Comparison of ENCODE assay signal across 10 cellular contexts in the genomic region with DNA sequence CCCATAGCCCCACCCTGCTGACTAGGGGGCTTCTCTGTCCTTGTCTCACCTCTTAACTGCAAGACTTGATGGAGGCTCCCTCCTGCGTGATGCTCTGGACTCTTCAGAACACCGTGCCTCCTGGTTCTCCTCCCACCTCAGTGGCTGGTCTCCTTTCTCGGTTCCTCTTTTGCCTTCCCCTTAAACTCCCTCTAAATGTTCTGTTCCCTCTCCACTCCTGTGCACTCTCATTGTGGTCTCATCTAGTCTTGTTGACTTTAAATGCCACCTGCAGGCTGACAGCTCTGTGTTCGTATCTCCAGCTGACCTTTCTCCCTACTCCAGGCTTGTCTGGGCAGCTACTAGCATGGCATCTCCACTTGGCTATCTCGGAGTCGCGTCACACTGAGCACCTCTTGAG. TPM values are rescaled to one million over a fixed set of nuclear protein-coding genes. Genes with fewer than 3 reads are reported as not detected.
A peak's percentile ranks its signal among the peaks of the same experiment; 100 is the strongest.
DNase-seq lines count a peak whose midpoint lies in the region; ATAC-seq and TF ChIP-seq lines count a peak whose summit lies in the region.
"Had no signal": no experiment of that assay in that cellular context is flagged by ENCODE, and none has a peak within 500 bp of the region (broad histone marks: within the 10 kb centered on the region; RNA-seq: fewer than 3 reads in every experiment).

No MANE protein-coding gene starts in this region.

- no peak overlapping the region for H3K27ac ChIP-seq in smooth muscle cell (ENCODE audit: low read depth)

- H3K4me1 ChIP-seq in smooth muscle cell (ENCODE audit: low read depth), result no peaks in the 10 kb centered on the region

- CTCF ChIA-PET in activated B cell treated with CpG ODN at 0.5 μM for 24 hours (lab: Charles Lee), result interaction anchor here (0.6 to 3.7 kb wide), 8 partner anchors 21 to 322 kb away, joined by 3 to 23 read pairs (median 7); no protein-coding TSS in a partner anchor

- H3K36me3 ChIP-seq in GM06990 (ENCODE audit: control insufficient read depth, insufficient read depth, low read length), result peaks cover 30% of the 10 kb centered on the region
- H3K36me3 ChIP-seq in smooth muscle cell (ENCODE audit: low read depth), result peaks cover 54% of the 10 kb centered on the region

- no peaks in the 10 kb centered on the region for H3K9me3 Mint-ChIP-seq in activated B cell treated with CpG ODN at 0.5 μM for 24 hours

- peak overlapping the region; percentile 59 for H3K27ac Mint-ChIP-seq in activated B cell treated with CpG ODN at 0.5 μM for 24 hours

- DNase-seq in GM06990 (ENCODE audit: extremely low read depth, insufficient read length), result peak; percentile 65
- DNase-seq in activated B cell treated with CpG ODN at 0.5 μM for 24 hours, result peak; percentile 25
- DNase-seq in amygdala (lab: John Stamatoyannopoulos, UW), result no peak
- DNase-seq in GF-D8 (lab: John Stamatoyannopoulos, UW), result no peak
- DNase-seq in NCI-H146 treated with DMSO at 0.1 percent for 48 hours (lab: John Stamatoyannopoulos, UW; ENCODE audit: unreplicated experiment), result no peak
- no peak for DNase-seq in smooth muscle cell (lab: John Stamatoyannopoulos, UW; ENCODE audit: unreplicated experiment)
- DNase-seq: activated CD8-positive, alpha-beta memory T cell treated with anti-CD3 and anti-CD28 coated beads, Interleukin-2, amount 50 U/mL, for 48 hours; NCI-H1417 treated with DMSO at 0.1 percent for 48 hours had no signal

- intact Hi-C loops in activated B cell treated with CpG ODN at 0.5 μM for 24 hours (cut with micrococcal nuclease), result loop anchor here (1.0 kb wide), 3 partner anchors 31 to 285 kb away; no protein-coding TSS in a partner anchor

- H3K27me3 Mint-ChIP-seq in activated B cell treated with CpG ODN at 0.5 μM for 24 hours, result no peaks in the 10 kb centered on the region

- H3K9me3 ChIP-seq in smooth muscle cell (replicated peaks; ENCODE audit: low read depth), result no peaks in the 10 kb centered on the region

- H3K4me3 Mint-ChIP-seq in activated B cell treated with CpG ODN at 0.5 μM for 24 hours, result no peak overlapping the region

- no peak overlapping the region for H3K4me2 ChIP-seq in smooth muscle cell

- H2AFZ ChIP-seq in smooth muscle cell (ENCODE audit: low read depth), result no peak overlapping the region

- peaks cover 23% of the 10 kb centered on the region for H3K4me1 Mint-ChIP-seq in activated B cell treated with CpG ODN at 0.5 μM for 24 hours

- peak overlapping the region; percentile 42 for H3K4me3 ChIP-seq in GM06990 (replicated peaks; ENCODE audit: low read depth, low read length)
- no peak overlapping the region for H3K4me3 ChIP-seq in smooth muscle cell

- no peaks in the 10 kb centered on the region for H3F3A ChIP-seq in smooth muscle cell (ENCODE audit: low read depth)

- peaks cover 86% of the 10 kb centered on the region for H3K36me3 Mint-ChIP-seq in activated B cell treated with CpG ODN at 0.5 μM for 24 hours (ENCODE audit: low read depth)

- POLR2A ChIA-PET in activated B cell treated with CpG ODN at 0.5 μM for 24 hours (lab: Charles Lee), result interaction anchor here (0.6 to 2.9 kb wide), 3 partner anchors 31 to 286 kb away, joined by 3 to 9 read pairs (median 3); no protein-coding TSS in a partner anchor

- WGBS in smooth muscle cell (ENCODE audit: low lambda C conversion rate), result 98% methylated on average over 7 of the region's 7 CpGs

- peaks cover 46% of the 10 kb centered on the region for H4K20me1 ChIP-seq in smooth muscle cell (ENCODE audit: low read depth)

- H3K9ac ChIP-seq in smooth muscle cell (ENCODE audit: low read depth), result no peak overlapping the region

- H3K79me2 ChIP-seq in smooth muscle cell (ENCODE audit: low read depth), result peaks cover 9% of the 10 kb centered on the region

- TF ChIP-seq CTCF in GM06990 (IDR thresholded peaks at IDR 0.05; ENCODE audit: insufficient read depth, low read length, poor library complexity, severe bottlenecking) (peak; percentile 37), activated B cell treated with CpG ODN at 0.5 μM for 24 hours (IDR thresholded peaks at IDR 0.05) (no peak), smooth muscle cell (IDR thresholded peaks at IDR 0.05; ENCODE audit: borderline replicate concordance, insufficient read depth, poor library complexity, severe bottlenecking) (no peak)

- ATAC-seq in GM19328 (IDR thresholded peaks at IDR 0.05; ENCODE audit: unreplicated experiment) (peak; percentile 97), HG03103 (IDR thresholded peaks at IDR 0.05; ENCODE audit: low read depth, unreplicated experiment) (peak; percentile 95), activated B cell treated with CpG ODN at 0.5 μM for 24 hours (ENCODE audit: low read depth) (peak; percentile 95)

- H3K27me3 ChIP-seq in GM06990 (replicated peaks; ENCODE audit: control insufficient read depth, insufficient read depth, low read length), result no peaks in the 10 kb centered on the region
- H3K27me3 ChIP-seq in smooth muscle cell (ENCODE audit: low read depth), result no peaks in the 10 kb centered on the region

RNA-seq across cellular contexts. Expression of gene DYNC1H1, which starts 28.3 kb away (rescaled TPM):
- total RNA-seq in activated B cell treated with CpG ODN at 0.5 μM for 24 hours, result 208 and 236 TPM in 2 replicates
- 399 and 408 TPM in 2 replicates for total RNA-seq in smooth muscle cell
- polyA plus RNA-seq in smooth muscle cell, result 137 and 172 TPM in 2 replicates

Comparison
In these comparisons a context has a peak if more than half of its experiments do, and no peak if none do; other contexts are left out.
1. DNase-seq: peak in GM06990 (single experiment) and activated B cell treated with CpG ODN at 0.5 μM for 24 hours (single experiment); none in amygdala (0 of 56), GF-D8 (single experiment), NCI-H146 treated with DMSO at 0.1 percent for 48 hours (single experiment) and smooth muscle cell (single experiment).
2. Peak in every context shown above with its lines, with median percentiles within 50 percentile points of each other: ATAC-seq.